In the genomic region with DNA sequence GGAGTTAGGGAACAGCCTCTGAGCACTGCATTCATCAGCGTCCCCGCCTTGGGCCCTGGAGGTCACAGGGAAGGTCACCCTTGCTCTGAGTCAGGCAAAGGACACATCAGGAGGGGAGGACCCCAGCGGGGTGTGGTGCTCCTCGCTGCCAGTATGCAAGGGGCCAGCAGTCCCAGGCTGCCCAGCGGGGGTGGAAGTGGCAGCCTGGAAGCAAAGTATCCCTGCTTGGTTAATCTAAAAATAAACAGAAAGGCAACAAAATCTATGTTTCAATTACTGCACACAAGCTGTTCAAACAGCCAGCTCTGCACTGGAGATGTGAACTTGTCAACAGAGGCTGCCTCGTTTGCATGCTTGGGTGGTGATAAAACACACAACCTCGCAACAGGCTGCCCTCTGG, we compare ENCODE assay signal across 13 cellular contexts.
A peak's percentile ranks its signal among the peaks of the same experiment; 100 is the strongest.
DNase-seq lines count a peak whose midpoint lies in the region; ATAC-seq and TF ChIP-seq lines count a peak whose summit lies in the region.
"Had no signal": no experiment of that assay in that cellular context is flagged by ENCODE, and none has a peak within 500 bp of the region (broad histone marks: within the 10 kb centered on the region; RNA-seq: fewer than 3 reads in every experiment).

No MANE protein-coding gene starts in this region.

- H2AK5ac ChIP-seq in IMR-90 (ENCODE audit: low read depth, low read length) = 0 out of 2 replicates have a peak overlapping the region, but pooled peaks have one; percentile 13

- H3K27me3 ChIP-seq in IMR-90 (ENCODE audit: control insufficient read depth, insufficient read depth, low read length) = no peaks in the 10 kb centered on the region
- H3K27me3 ChIP-seq in testis = no peaks in the 10 kb centered on the region

- H4K20me1 ChIP-seq in IMR-90 (ENCODE audit: insufficient read depth, low read length) = no peaks in the 10 kb centered on the region

- TF ChIP-seq POLR2A in IMR-90 (IDR thresholded peaks at IDR 0.05; ENCODE audit: low read depth, low read length) = no peak
- no peak for TF ChIP-seq POLR2A in testis (IDR thresholded peaks at IDR 0.05)

- H3K23ac ChIP-seq in IMR-90 (ENCODE audit: low read depth, low read length) = no peak overlapping the region

- TF ChIP-seq RAD21 in IMR-90 (IDR thresholded peaks at IDR 0.05; ENCODE audit: low read length) = no peak

- H2BK15ac ChIP-seq in IMR-90 (ENCODE audit: low read depth, low read length) = no peak overlapping the region

- intact Hi-C loops in IMR-90 (cut with micrococcal nuclease) (loop anchor here (5.0 kb wide), 1 partner anchor 162 kb away; a partner anchor contains a TSS), testis (cut with DNase I; ENCODE audit: low total_unique reads) (no loop called here)

- H2BK20ac ChIP-seq in IMR-90 (ENCODE audit: low read depth, low read length) = no peak overlapping the region

- CTCF ChIA-PET in IMR-90 (lab: Yijun Ruan, JAX) = interaction anchor here (0.5 to 0.6 kb wide), 2 partner anchors 13 to 145 kb away, joined by 3 to 4 read pairs; no protein-coding TSS in a partner anchor

- POLR2A ChIA-PET in IMR-90 (lab: Charles Lee; ENCODE audit: unreplicated experiment) = no interaction called here

- H4K8ac ChIP-seq in IMR-90 (ENCODE audit: low read depth in 2 of 2, low read length in 2 of 2) = no peak overlapping the region

- no peak overlapping the region for H3K56ac ChIP-seq in IMR-90 (ENCODE audit: extremely low read depth, insufficient read depth, low read length)

- dilution Hi-C loops in IMR-90 (cut with HindIII; ENCODE audit: low sequenced_read_pairs, unreplicated experiment) = no loop called here

- H3K4ac ChIP-seq in IMR-90 (ENCODE audit: low read depth, low read length) = no peak overlapping the region

- H3K18ac ChIP-seq in IMR-90 (ENCODE audit: low read depth, low read length) = no peak overlapping the region

- H2AK9ac ChIP-seq in IMR-90 (replicated peaks; ENCODE audit: low read depth, low read length, poor library complexity) = no peak overlapping the region

- no peak overlapping the region for H2AFZ ChIP-seq in IMR-90 (replicated peaks; ENCODE audit: low read length, poor library complexity)

- H3K9me1 ChIP-seq in IMR-90 (ENCODE audit: insufficient read depth, low read length) = peaks cover 7% of the 10 kb centered on the region; the same call in 1 of the 2 replicates

- H3K4me1 ChIP-seq in IMR-90 (ENCODE audit: control insufficient read depth, insufficient read depth, low read length) = peaks cover 20% of the 10 kb centered on the region
- H3K4me1 ChIP-seq in testis = peaks cover 20% of the 10 kb centered on the region

- no peak overlapping the region for H4K5ac ChIP-seq in IMR-90 (ENCODE audit: low read depth, low read length)

- no TSS peak for BruUV-seq in IMR-90 (replicated peaks; lab: Mats Ljungman, UMichigan)

- no peak overlapping the region for H3K14ac ChIP-seq in IMR-90 (replicated peaks; ENCODE audit: low read depth, low read length)

- WGBS in IMR-90 (ENCODE audit: extremely low coverage in 2 of 2, insufficient read length in 1 of 2), 2 experiments = no CpG with 5 or more reads among the region's 7 CpGs
- WGBS in testis, 2 donors = 64 to 82% methylated on average over 5 to 7 of the region's 7 CpGs

- in situ Hi-C loops in IMR-90 (cut with MboI; ENCODE audit: low sequenced_read_pairs) = no loop called here

- H3K9ac ChIP-seq in IMR-90 (ENCODE audit: low read depth, low read length) = no peak overlapping the region

- H3K9me3 ChIP-seq in IMR-90 (ENCODE audit: control insufficient read depth, insufficient read depth, low read length) (no peaks in the 10 kb centered on the region), testis (no peaks in the 10 kb centered on the region)

- peaks cover 0 to 5% of the 10 kb centered on the region in 2 experiments; a peak in 2 of 4 replicates for H3K79me1 ChIP-seq in IMR-90 (ENCODE audit: low read depth in 1 of 2, low read length in 2 of 2)

- DNase-seq in IMR-90 (no peak), NCI-H446 (lab: John Stamatoyannopoulos, UW) (peak; percentile 46 to 79), choroid plexus epithelial cell (ENCODE audit: low read depth) (peak; percentile 72), testis (peak; percentile 61), NCI-H187 treated with DMSO at 0.1 percent for 48 hours (lab: John Stamatoyannopoulos, UW) (no peak), GM19238 (ENCODE audit: insufficient read length, low spot score) (no peak)
- DNase-seq: activated naive CD4-positive, alpha-beta T cell treated with anti-CD3 and anti-CD28 coated beads, Interleukin-2, amount 10 ng/mL, durations not matched to agents 7 days and 5 days; head of caudate nucleus; KG1; NCI-H524 treated with DMSO at 0.1 percent for 48 hours; Right ventricle myocardium superior had no signal

- H3K4me2 ChIP-seq in IMR-90 (ENCODE audit: low read depth, low read length) = no peak overlapping the region

- no peak overlapping the region for H2BK120ac ChIP-seq in IMR-90 (ENCODE audit: low read depth, low read length)

- peak; percentile 24 for ATAC-seq in IMR-90 (ENCODE audit: low read depth)
- no peak for ATAC-seq in GM19328 (IDR thresholded peaks at IDR 0.05; ENCODE audit: unreplicated experiment)
- ATAC-seq: natural killer cell treated with Interleukin-12 subunit alpha and Interleukin-12 subunit beta and Interleukin-15 and Interleukin-18, amount 100 ng/mL, for 72 hours had no signal

- no peak overlapping the region for H4K91ac ChIP-seq in IMR-90 (ENCODE audit: insufficient read depth, low read depth, low read length)

- no peak overlapping the region for H3K27ac ChIP-seq in IMR-90 (ENCODE audit: insufficient read depth, low read length)
- peak overlapping the region; percentile 36 to 44 for H3K27ac ChIP-seq in testis

- TF ChIP-seq CTCF in IMR-90 (conservative IDR thresholded peaks at IDR 0.05; ENCODE audit: low read depth, low read length) = no peak
- TF ChIP-seq CTCF in choroid plexus epithelial cell (conservative IDR thresholded peaks at IDR 0.05; ENCODE audit: low read depth, low read length) = no peak
- TF ChIP-seq CTCF in testis (IDR thresholded peaks at IDR 0.05) = no peak

- H3K4me3 ChIP-seq in IMR-90 (ENCODE audit: insufficient read depth, low read depth, low read length) (no peak overlapping the region), choroid plexus epithelial cell (ENCODE audit: low read depth, low read length) (no peak overlapping the region), testis (no peak overlapping the region)

- no peak overlapping the region for H2BK5ac ChIP-seq in IMR-90 (ENCODE audit: low read depth, low read length, poor library complexity, severe bottlenecking)

- H3K36me3 ChIP-seq in IMR-90 (ENCODE audit: control insufficient read depth, insufficient read depth, low read length) = no peaks in the 10 kb centered on the region
- no peaks in the 10 kb centered on the region for H3K36me3 ChIP-seq in testis (ENCODE audit: low read depth, missing control alignments)

TF ChIP-seq in IMR-90, 13 proteins besides CTCF, POLR2A, EP300 and RAD21:
- TF ChIP-seq MAFK (IDR thresholded peaks at IDR 0.05; ENCODE audit: low read depth, low read length) = no peak
- TF ChIP-seq, protein P1, sequence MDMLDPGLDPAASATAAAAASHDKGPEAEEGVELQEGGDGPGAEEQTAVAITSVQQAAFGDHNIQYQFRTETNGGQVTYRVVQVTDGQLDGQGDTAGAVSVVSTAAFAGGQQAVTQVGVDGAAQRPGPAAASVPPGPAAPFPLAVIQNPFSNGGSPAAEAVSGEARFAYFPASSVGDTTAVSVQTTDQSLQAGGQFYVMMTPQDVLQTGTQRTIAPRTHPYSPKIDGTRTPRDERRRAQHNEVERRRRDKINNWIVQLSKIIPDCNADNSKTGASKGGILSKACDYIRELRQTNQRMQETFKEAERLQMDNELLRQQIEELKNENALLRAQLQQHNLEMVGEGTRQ (IDR thresholded peaks at IDR 0.05; ENCODE audit: low read depth, low read length) = no peak
- no peak for TF ChIP-seq RCOR1 (IDR thresholded peaks at IDR 0.05; ENCODE audit: insufficient replicate concordance, low read length)
- no peak for TF ChIP-seq MAZ (IDR thresholded peaks at IDR 0.05; ENCODE audit: borderline replicate concordance, low read depth, low read length)
- no peak for TF ChIP-seq CEBPB (IDR thresholded peaks at IDR 0.05; ENCODE audit: low read depth, low read length)
- no peak for TF ChIP-seq FOS (IDR thresholded peaks at IDR 0.05; ENCODE audit: low read depth, low read length)
- TF ChIP-seq MXI1 (IDR thresholded peaks at IDR 0.05; ENCODE audit: borderline replicate concordance, low read depth, low read length) = no peak
- no peak for TF ChIP-seq SMC3 (IDR thresholded peaks at IDR 0.05; ENCODE audit: low read depth, low read length)
- TF ChIP-seq NFE2L2 (IDR thresholded peaks at IDR 0.05; ENCODE audit: low read depth, low read length) = no peak

Comparison
In these comparisons a context has a peak if more than half of its experiments do, and no peak if none do; other contexts are left out.
1. DNase-seq: peak in NCI-H446 (2 of 2), choroid plexus epithelial cell (single experiment) and testis (single experiment); none in IMR-90 (single experiment), NCI-H187 treated with DMSO at 0.1 percent for 48 hours (single experiment) and GM19238 (single experiment).